Comparison of ENCODE assay signal across 27 cellular contexts in the genomic region with DNA sequence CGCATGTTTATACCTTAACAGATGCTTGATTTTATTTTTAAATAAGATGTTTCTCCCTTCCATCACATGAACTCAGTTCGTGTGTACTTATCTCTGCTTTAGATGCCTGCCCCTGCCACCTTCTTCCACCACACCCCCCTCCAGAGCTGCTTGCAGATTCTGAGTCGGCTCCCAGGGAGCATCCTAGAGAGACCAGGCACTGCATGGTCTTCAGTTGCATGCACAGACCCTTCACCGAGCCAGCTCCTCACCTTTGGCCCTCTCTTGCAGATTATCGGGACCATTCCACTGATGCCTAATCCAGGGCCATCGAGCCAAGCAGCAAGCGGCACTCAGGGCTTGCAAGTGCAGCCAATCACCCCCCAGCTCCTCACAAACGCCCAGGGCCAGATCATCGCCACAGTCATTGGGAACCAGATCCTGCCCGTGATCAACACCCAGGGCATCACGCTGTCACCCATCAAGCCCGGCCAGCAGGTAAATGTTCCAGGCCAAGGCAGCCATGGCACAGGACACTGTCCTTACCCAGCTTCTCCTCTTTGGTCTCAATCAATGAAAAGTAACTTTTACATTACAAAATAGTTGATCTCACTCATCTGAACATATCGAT.
"Had no signal": no experiment of that assay in that cellular context is flagged by ENCODE, and none has a peak within 500 bp of the region (broad histone marks: within the 10 kb centered on the region; RNA-seq: fewer than 3 reads in every experiment).

No MANE protein-coding gene starts in this region.

- H3K4me3 Mint-ChIP-seq: dendritic cell treated with granulocyte-macrophage colony-stimulating factor and Interleukin-4, amounts not matched to agents 40 ng/mL and 50 ng/mL, for 4 days; endodermal cell; mesothelial cell of epicardium; naive thymus-derived CD4-positive, alpha-beta T cell; stimulated activated naive CD8-positive, alpha-beta T cell treated with anti-CD3 and anti-CD28 coated beads, Interleukin-15, amount 100 ng/mL, for 72 hours had no signal

- H3K9me3 ChIP-seq: colonic mucosa, gastrocnemius medialis, left lung, right lobe of liver, suprapubic skin, transverse colon, upper lobe of right lung, uterus had no signal

- H3K9me3 Mint-ChIP-seq: dendritic cell treated with granulocyte-macrophage colony-stimulating factor and Interleukin-4, amounts not matched to agents 40 ng/mL and 50 ng/mL, for 4 days; stimulated activated naive CD8-positive, alpha-beta T cell treated with anti-CD3 and anti-CD28 coated beads, Interleukin-15, amount 100 ng/mL, for 72 hours had no signal

- ATAC-seq: esophagus mucosa; gastrocnemius medialis; left cardiac atrium; left lung; naive thymus-derived CD4-positive, alpha-beta T cell; right lobe of liver; stimulated activated naive CD8-positive, alpha-beta T cell treated with anti-CD3 and anti-CD28 coated beads, Interleukin-15, amount 100 ng/mL, for 72 hours; upper lobe of right lung had no signal

- H3K36me3 ChIP-seq: colonic mucosa, gastrocnemius medialis, left lung, right lobe of liver, suprapubic skin, transverse colon, upper lobe of right lung, uterus had no signal

- H3K79me2 ChIP-seq: parathyroid adenoma had no signal

- H3K4me1 Mint-ChIP-seq: stimulated activated naive CD8-positive, alpha-beta T cell treated with anti-CD3 and anti-CD28 coated beads, Interleukin-15, amount 100 ng/mL, for 72 hours had no signal

- H3K27ac ChIP-seq: colonic mucosa, epithelial cell of prostate, gastrocnemius medialis, left lung, parathyroid adenoma, right lobe of liver, suprapubic skin, transverse colon, upper lobe of right lung, uterus had no signal

- H3K4me1 ChIP-seq: colonic mucosa, gastrocnemius medialis, left lung, parathyroid adenoma, right lobe of liver, suprapubic skin, transverse colon, upper lobe of right lung, uterus had no signal

- H2AFZ ChIP-seq: parathyroid adenoma had no signal

- H3K27me3 ChIP-seq: colonic mucosa, gastrocnemius medialis, left lung, right lobe of liver, suprapubic skin, transverse colon, upper lobe of right lung, uterus had no signal

- H3K4me3 ChIP-seq: colonic mucosa, gastrocnemius medialis, left lung, right lobe of liver, suprapubic skin, transverse colon, upper lobe of right lung, uterus had no signal

- H3K9ac ChIP-seq: parathyroid adenoma had no signal

- H3K27me3 Mint-ChIP-seq: progenitor cell of endocrine pancreas had no signal

- H3K27ac Mint-ChIP-seq: dendritic cell treated with granulocyte-macrophage colony-stimulating factor and Interleukin-4, amounts not matched to agents 40 ng/mL and 50 ng/mL, for 4 days; endodermal cell; mesothelial cell of epicardium; naive thymus-derived CD4-positive, alpha-beta T cell; progenitor cell of endocrine pancreas had no signal

- DNase-seq: colonic mucosa; effector CD8-positive, alpha-beta T cell; endodermal cell; foreskin fibroblast; gastrocnemius medialis; head of caudate nucleus; left cardiac atrium; left lung; mesenchymal stem cell; naive thymus-derived CD4-positive, alpha-beta T cell; right lobe of liver; small intestine; stimulated activated CD4-positive, alpha-beta T cell treated with anti-CD3 and anti-CD28 coated beads, Interleukin-15, amount 100 ng/mL, for 24 hours; stimulated activated CD4-positive, alpha-beta T cell treated with anti-CD3 and anti-CD28 coated beads, Interleukin-2, amount 100 ng/mL, for 48 hours; stimulated activated naive CD4-positive, alpha-beta T cell; stimulated activated naive CD8-positive, alpha-beta T cell treated with anti-CD3 and anti-CD28 coated beads, Interleukin-15, amount 100 ng/mL, for 72 hours; transverse colon; upper lobe of right lung; uterus had no signal

- H3K36me3 Mint-ChIP-seq: naive thymus-derived CD4-positive, alpha-beta T cell had no signal

- FAIRE-seq: islet of Langerhans, small intestine had no signal
